Comparison of ENCODE assay signal across 21 cellular contexts in the genomic region with DNA sequence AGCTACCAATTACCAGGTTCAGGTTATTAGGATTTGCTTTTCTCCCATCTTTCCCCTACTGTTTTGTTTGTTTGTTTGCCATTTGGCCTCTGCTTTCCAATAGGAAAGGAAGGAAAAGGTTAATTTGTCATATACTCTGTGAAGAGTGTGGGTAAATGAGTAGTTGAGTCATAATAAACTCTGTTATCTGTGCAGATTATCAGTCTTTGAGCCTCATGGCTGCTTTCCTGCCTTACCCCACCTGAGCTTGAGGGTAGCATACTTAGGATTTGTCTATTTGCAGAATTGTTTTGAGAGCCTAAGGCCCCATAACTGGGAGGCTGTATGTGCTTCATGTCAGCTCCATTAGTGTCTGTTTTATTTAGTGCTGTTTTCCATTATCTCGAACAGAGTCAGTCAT.
"Had no signal": no experiment of that assay in that cellular context is flagged by ENCODE, and none has a peak within 500 bp of the region (broad histone marks: within the 10 kb centered on the region; RNA-seq: fewer than 3 reads in every experiment).

No MANE protein-coding gene starts in this region.

- DNase-seq: activated B cell treated with CpG ODN at 0.5 μM for 24 hours; activated CD4-positive, alpha-beta T cell treated with anti-CD3 and anti-CD28 coated beads for 4 hours; activated CD4-positive, alpha-beta T cell treated with anti-CD3 and anti-CD28 coated beads, Interleukin-2, amount 50 U/mL, for 48 hours; activated CD8-positive, alpha-beta memory T cell treated with anti-CD3 and anti-CD28 coated beads, Interleukin-2, amount 50 U/mL, for 48 hours; activated naive CD4-positive, alpha-beta T cell; activated T-cell treated with anti-CD3 and anti-CD28 coated beads, Interleukin-2, amount 50 U/mL, for 4 hours; adrenal gland; naive thymus-derived CD8-positive, alpha-beta T cell; sigmoid colon; spleen; stimulated activated CD4-positive, alpha-beta T cell treated with anti-CD3 and anti-CD28 coated beads, Interleukin-4, amount 100 ng/mL, for 1 hour; stimulated activated naive CD4-positive, alpha-beta T cell; T-helper 17 cell; upper lobe of right lung had no signal

- H3K4me1 ChIP-seq: adrenal gland, ascending aorta, sigmoid colon, spleen, upper lobe of right lung had no signal

- H3K27me3 ChIP-seq: adrenal gland, ascending aorta, sigmoid colon, spleen, upper lobe of right lung had no signal

- ATAC-seq: activated T-cell treated with anti-CD3 and anti-CD28 coated beads, Interleukin-2, amount 50 U/mL, for 4 hours; left lobe of liver; naive thymus-derived CD8-positive, alpha-beta T cell; T-helper 17 cell; upper lobe of right lung had no signal

- H3K4me1 Mint-ChIP-seq: activated B cell treated with CpG ODN at 0.5 μM for 24 hours; naive thymus-derived CD8-positive, alpha-beta T cell had no signal

- H3K27ac Mint-ChIP-seq: activated B cell treated with CpG ODN at 0.5 μM for 24 hours; activated naive CD8-positive, alpha-beta T cell; activated T-helper 2 cell treated with anti-CD3 and anti-CD28 coated beads, Interferon-gamma antibody, Interleukin-2, Interleukin-4, amounts not matched to agents 10 μg/mL and 5 μg/mL and 100 μg/mL, durations not matched to agents 14 hours and 24 hours and 36 hours; naive thymus-derived CD8-positive, alpha-beta T cell; T-helper 17 cell had no signal

- H3K4me3 ChIP-seq: adrenal gland, ascending aorta, coronary artery, lung, sigmoid colon, spleen, thoracic aorta, upper lobe of right lung had no signal

- H3K27ac ChIP-seq: adrenal gland, ascending aorta, coronary artery, sigmoid colon, spleen, thoracic aorta, upper lobe of right lung had no signal

- H3K4me3 Mint-ChIP-seq: activated B cell treated with CpG ODN at 0.5 μM for 24 hours; activated naive CD8-positive, alpha-beta T cell; activated T-cell treated with anti-CD3 and anti-CD28 coated beads, Interleukin-2, amount 50 U/mL, for 4 hours; naive thymus-derived CD8-positive, alpha-beta T cell; T-helper 17 cell had no signal

- H3K9me3 Mint-ChIP-seq: activated B cell treated with CpG ODN at 0.5 μM for 24 hours; activated T-cell treated with anti-CD3 and anti-CD28 coated beads, Interleukin-2, amount 50 U/mL, for 4 hours; activated T-helper 2 cell treated with anti-CD3 and anti-CD28 coated beads, Interferon-gamma antibody, Interleukin-2, Interleukin-4, amounts not matched to agents 10 μg/mL and 5 μg/mL and 100 μg/mL, durations not matched to agents 14 hours and 24 hours and 36 hours; naive thymus-derived CD8-positive, alpha-beta T cell had no signal

- H3K9me3 ChIP-seq: adrenal gland, ascending aorta, sigmoid colon, spleen, thoracic aorta, upper lobe of right lung had no signal

- H3K27me3 Mint-ChIP-seq: activated B cell treated with CpG ODN at 0.5 μM for 24 hours; activated naive CD8-positive, alpha-beta T cell; naive thymus-derived CD8-positive, alpha-beta T cell; T-helper 17 cell had no signal
